Comparison of ENCODE assay signal across 15 cellular contexts in genomic region chr4:66991521-66991920, GRCh38.
DNase-seq lines count a peak whose midpoint lies in the region; ATAC-seq and TF ChIP-seq lines count a peak whose summit lies in the region.
"Had no signal": no experiment of that assay in that cellular context is flagged by ENCODE, and none has a peak within 500 bp of the region (broad histone marks: within the 10 kb centered on the region; RNA-seq: fewer than 3 reads in every experiment).

No MANE protein-coding gene starts in this region.

- in situ Hi-C loops in KBM-7 (cut with MboI; ENCODE audit: low pct_unique_long_range_greater_than_20kb, low sequenced_read_pairs): no loop called here

- ATAC-seq in aorta (ENCODE audit: low FRiP score): no peak
- ATAC-seq: GM23338 had no signal

- no peak overlapping the region for H3K4me3 ChIP-seq in spleen
- no peak overlapping the region for H3K4me3 ChIP-seq in aorta (ENCODE audit: low read length in 2 of 2)
- H3K4me3 ChIP-seq: BLaER1, GM23338 had no signal

- intact Hi-C loops in spleen (cut with DNase I; ENCODE audit: low total_unique reads) (no loop called here), aorta (cut with DNase I) (no loop called here)

- H3K4me1 ChIP-seq in spleen (no peaks in the 10 kb centered on the region), aorta (ENCODE audit: control insufficient read depth in 1 of 2, insufficient read depth in 2 of 2, low read length in 2 of 2) (no peaks in the 10 kb centered on the region)
- H3K4me1 ChIP-seq: BLaER1 had no signal

- no peak for TF ChIP-seq CTCF in spleen (IDR thresholded peaks at IDR 0.05 in 8 of 11, conservative IDR thresholded peaks at IDR 0.05 in 3 of 11)

- H3K36me3 ChIP-seq in spleen (no peaks in the 10 kb centered on the region), aorta (ENCODE audit: control insufficient read depth in 1 of 2, insufficient read depth in 2 of 2, low read length in 1 of 2) (no peaks in the 10 kb centered on the region)
- H3K36me3 ChIP-seq: BLaER1 had no signal

- DNase-seq in COLO829 (ENCODE audit: low spot score): peak; percentile 65
- DNase-seq in M059J (ENCODE audit: low read depth): peak; percentile 12
- peak; percentile 54 for DNase-seq in astrocyte of the hippocampus (ENCODE audit: low read depth, low spot score)
- DNase-seq in myocyte (ENCODE audit: low read depth): peak; percentile 25
- no peak for DNase-seq in NCI-H1092 (lab: John Stamatoyannopoulos, UW)
- DNase-seq in spleen: no peak
- DNase-seq in KBM-7: no peak
- no peak for DNase-seq in aorta
- DNase-seq: Calu3, DMS 273 treated with DMSO at 0.1 percent for 48 hours, H7, IMR-90 had no signal

- H3K27ac ChIP-seq in spleen (no peak overlapping the region), aorta (ENCODE audit: low read depth in 1 of 2, low read length in 2 of 2) (no peak overlapping the region)
- H3K27ac ChIP-seq: 22Rv1, BLaER1 had no signal

- H3K9me3 ChIP-seq in spleen: peaks cover 3 to 27% (median 17%) of the 10 kb centered on the region in 8 donors
- H3K9me3 ChIP-seq in aorta (ENCODE audit: control insufficient read depth, low read length): no peaks in the 10 kb centered on the region
- H3K9me3 ChIP-seq: BLaER1 had no signal

- no peak for TF ChIP-seq POLR2A in spleen (IDR thresholded peaks at IDR 0.05)

- H3K27me3 ChIP-seq in spleen (replicated peaks in 1 of 7) (no peaks in the 10 kb centered on the region), aorta (ENCODE audit: control insufficient read depth in 1 of 2, insufficient read depth in 2 of 2, low read length in 1 of 2) (no peaks in the 10 kb centered on the region)
- H3K27me3 ChIP-seq: BLaER1 had no signal

Comparison
In these comparisons a context has a peak if more than half of its experiments do, and no peak if none do; other contexts are left out.
1. DNase-seq: peak in COLO829 (single experiment), M059J (single experiment), astrocyte of the hippocampus (single experiment) and myocyte (single experiment); none in NCI-H1092 (single experiment), spleen (single experiment), KBM-7 (single experiment) and aorta (0 of 2).